ENCODE assay signal across 19 cellular contexts in the genomic region with DNA sequence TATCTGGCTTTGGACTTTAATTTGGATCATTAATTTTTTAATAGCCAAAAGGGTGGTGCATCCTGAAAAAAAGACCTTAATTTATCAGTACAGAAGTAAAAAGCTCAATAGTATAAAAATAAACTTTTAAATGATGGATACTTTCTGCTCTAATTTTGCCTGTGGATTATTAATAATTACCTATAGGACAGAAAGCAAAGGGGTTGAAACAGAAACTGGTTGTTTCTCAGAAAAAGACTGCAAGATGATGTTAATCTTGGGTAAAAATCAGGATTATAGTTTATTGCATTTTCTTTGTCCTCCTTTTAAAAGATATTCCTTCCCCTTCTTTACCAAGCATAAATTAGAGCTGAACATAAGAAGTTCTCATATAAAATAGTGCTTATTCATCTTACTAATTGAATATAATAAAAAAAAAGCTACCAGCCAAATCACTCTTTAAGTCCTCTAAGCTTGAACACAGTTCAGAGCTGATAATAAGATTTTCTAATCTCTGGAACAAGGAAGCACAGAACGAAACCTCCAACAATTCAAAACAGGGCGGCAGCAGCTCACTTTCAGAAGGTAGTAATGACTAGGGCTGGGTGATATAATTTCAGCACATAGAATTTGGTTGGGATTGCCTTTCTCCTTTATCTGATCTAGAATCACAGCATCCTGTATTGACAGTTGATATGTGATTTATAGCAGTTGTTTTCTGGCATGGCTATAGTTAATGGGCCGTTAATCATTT. TPM values are rescaled to one million over a fixed set of nuclear protein-coding genes. Genes with fewer than 3 reads are reported as not detected.
"Had no signal": no experiment of that assay in that cellular context is flagged by ENCODE, and none has a peak within 500 bp of the region (broad histone marks: within the 10 kb centered on the region; RNA-seq: fewer than 3 reads in every experiment).

No MANE protein-coding gene starts in this region.

- H3K9me3 ChIP-seq: neutrophil, sigmoid colon, spleen had no signal

- H3K27ac ChIP-seq: neutrophil, parathyroid adenoma, sigmoid colon, spleen, VCaP had no signal

- H3K4me3 ChIP-seq: lung, sigmoid colon, spleen had no signal

- H3K36me3 Mint-ChIP-seq: activated naive CD8-positive, alpha-beta T cell; natural killer cell treated with Interleukin-12 subunit alpha and Interleukin-12 subunit beta and Interleukin-15 and Interleukin-18, amount 100 ng/mL, for 72 hours; stimulated activated naive B cell treated with anti-CD40 and anti-IgM and Interleukin-4, amounts not matched to agents 10 μg/mL and 1 μg/mL and 100 μg/mL, for 72 hours had no signal

- H3K4me3 Mint-ChIP-seq: activated naive CD8-positive, alpha-beta T cell; activated T-helper 1 cell treated with anti-CD3 and anti-CD28 coated beads, Interleukin-12 subunit alpha, Interleukin-12 subunit beta, Interleukin-2, Interleukin-4 antibody, amounts not matched to agents 30 ng/mL and 10 ng/mL and 1 ng/mL, durations not matched to agents 14 hours and 24 hours and 36 hours; natural killer cell treated with Interleukin-12 subunit alpha and Interleukin-12 subunit beta and Interleukin-15 and Interleukin-18, amount 100 ng/mL, for 72 hours; stimulated activated naive B cell treated with anti-CD40 and anti-IgM and Interleukin-4, amounts not matched to agents 10 μg/mL and 1 μg/mL and 100 μg/mL, for 72 hours had no signal

- DNase-seq: activated CD4-positive, alpha-beta T cell treated with anti-CD3 and anti-CD28 coated beads for 1 hour; activated CD4-positive, alpha-beta T cell treated with anti-CD3 and anti-CD28 coated beads, Interleukin-2, amount 50 U/mL, for 4 hours; activated gamma-delta T cell treated with Interleukin-2 at 50 U/mL for 16 hours; cerebellar nuclear complex; cortex of kidney; erythroblast; foreskin melanocyte; head of caudate nucleus; sigmoid colon; spleen; stimulated activated naive B cell treated with anti-CD40 and anti-IgM and Interleukin-4, amounts not matched to agents 10 μg/mL and 1 μg/mL and 100 μg/mL, for 72 hours had no signal

- ATAC-seq: left lobe of liver; natural killer cell treated with Interleukin-12 subunit alpha and Interleukin-12 subunit beta and Interleukin-15 and Interleukin-18, amount 100 ng/mL, for 72 hours; stimulated activated naive B cell treated with anti-CD40 and anti-IgM and Interleukin-4, amounts not matched to agents 10 μg/mL and 1 μg/mL and 100 μg/mL, for 72 hours had no signal

- H3K27me3 ChIP-seq: neutrophil, sigmoid colon, spleen had no signal

- H3K27ac Mint-ChIP-seq: activated naive CD8-positive, alpha-beta T cell; activated T-helper 1 cell treated with anti-CD3 and anti-CD28 coated beads, Interleukin-12 subunit alpha, Interleukin-12 subunit beta, Interleukin-2, Interleukin-4 antibody, amounts not matched to agents 30 ng/mL and 10 ng/mL and 1 ng/mL, durations not matched to agents 14 hours and 24 hours and 36 hours; natural killer cell treated with Interleukin-12 subunit alpha and Interleukin-12 subunit beta and Interleukin-15 and Interleukin-18, amount 100 ng/mL, for 72 hours; stimulated activated naive B cell treated with anti-CD40 and anti-IgM and Interleukin-4, amounts not matched to agents 10 μg/mL and 1 μg/mL and 100 μg/mL, for 72 hours had no signal

- H3K4me1 Mint-ChIP-seq: stimulated activated naive B cell treated with anti-CD40 and anti-IgM and Interleukin-4, amounts not matched to agents 10 μg/mL and 1 μg/mL and 100 μg/mL, for 72 hours had no signal

- H3K4me1 ChIP-seq: spleen had no signal

- H3K9me3 Mint-ChIP-seq: activated T-helper 1 cell treated with anti-CD3 and anti-CD28 coated beads, Interleukin-12 subunit alpha, Interleukin-12 subunit beta, Interleukin-2, Interleukin-4 antibody, amounts not matched to agents 30 ng/mL and 10 ng/mL and 1 ng/mL, durations not matched to agents 14 hours and 24 hours and 36 hours; natural killer cell treated with Interleukin-12 subunit alpha and Interleukin-12 subunit beta and Interleukin-15 and Interleukin-18, amount 100 ng/mL, for 72 hours; stimulated activated naive B cell treated with anti-CD40 and anti-IgM and Interleukin-4, amounts not matched to agents 10 μg/mL and 1 μg/mL and 100 μg/mL, for 72 hours had no signal

- H3K36me3 ChIP-seq: neutrophil, sigmoid colon, spleen had no signal

RNA-seq across cellular contexts. Expression of a gene that starts 8.1 kb away (rescaled TPM):
- total RNA-seq: activated T-helper 1 cell treated with anti-CD3 and anti-CD28 coated beads, Interleukin-12 subunit alpha, Interleukin-12 subunit beta, Interleukin-2, Interleukin-4 antibody, amounts not matched to agents 30 ng/mL and 10 ng/mL and 1 ng/mL, durations not matched to agents 14 hours and 24 hours and 36 hours had no signal
